Comparison of ENCODE assay signal across 23 cellular contexts in the genomic region with DNA sequence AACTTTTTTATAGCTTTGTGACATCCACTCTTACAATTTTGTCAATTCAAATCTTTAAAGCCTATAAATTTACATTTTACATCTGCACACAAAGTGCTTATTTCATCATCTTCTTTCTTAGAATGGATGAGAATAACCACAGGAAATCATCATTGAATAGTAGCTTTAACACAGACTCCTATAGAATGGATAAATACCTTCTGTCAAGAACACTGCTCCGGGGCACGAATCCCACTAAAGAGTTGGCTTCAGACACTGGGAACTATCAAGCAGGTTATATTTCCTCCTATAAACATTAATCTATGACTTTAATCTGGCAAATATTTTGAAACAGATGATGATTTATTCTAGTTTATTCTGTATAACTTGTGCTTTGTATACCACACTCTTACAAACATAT.
DNase-seq lines count a peak whose midpoint lies in the region; ATAC-seq and TF ChIP-seq lines count a peak whose summit lies in the region.
"Had no signal": no experiment of that assay in that cellular context is flagged by ENCODE, and none has a peak within 500 bp of the region (broad histone marks: within the 10 kb centered on the region; RNA-seq: fewer than 3 reads in every experiment).

No MANE protein-coding gene starts in this region.

- no peaks in the 10 kb centered on the region for H3K4me1 ChIP-seq in A673 (ENCODE audit: insufficient read depth, low read length, poor library complexity, severe bottlenecking)
- H3K4me1 ChIP-seq in DND-41 (ENCODE audit: insufficient read depth, low read length), result peaks cover 23% of the 10 kb centered on the region
- H3K4me1 ChIP-seq: BLaER1 treated with 17β-estradiol and CSF1 and Interleukin-3, amounts not matched to agents 10 nM and 100 nM; Caco-2; gastrocnemius medialis; parathyroid adenoma; right atrium auricular region had no signal

- H3K4me3 Mint-ChIP-seq in activated CD8-positive, alpha-beta T cell treated with anti-CD3 and anti-CD28 coated beads, Interleukin-2, amount 10 ng/mL, durations not matched to agents 7 days and 5 days, result no peak overlapping the region
- H3K4me3 Mint-ChIP-seq: activated CD4-positive, alpha-beta T cell treated with anti-CD3 and anti-CD28 coated beads, Interleukin-2, amount 10 ng/mL, durations not matched to agents 24 days and 14 days; activated T-cell treated with anti-CD3 and anti-CD28 coated beads, Interleukin-2, amount 50 U/mL, for 72 hours; neural crest cell; stimulated activated naive CD8-positive, alpha-beta T cell treated with anti-CD3 and anti-CD28 coated beads, Interleukin-15, amount 100 ng/mL, for 72 hours had no signal

- H3K36me3 ChIP-seq in A673 (ENCODE audit: insufficient read depth, low read length, poor library complexity, severe bottlenecking) (no peaks in the 10 kb centered on the region), DND-41 (ENCODE audit: insufficient read depth, low read length) (no peaks in the 10 kb centered on the region)
- H3K36me3 ChIP-seq: BLaER1 treated with 17β-estradiol and CSF1 and Interleukin-3, amounts not matched to agents 10 nM and 100 nM; gastrocnemius medialis; right atrium auricular region; tibial artery had no signal

- TF ChIP-seq CTCF in A673 (conservative IDR thresholded peaks at IDR 0.05; ENCODE audit: low read depth, low read length) (no peak), DND-41 (IDR thresholded peaks at IDR 0.05; ENCODE audit: borderline replicate concordance, extremely low read depth, low read length, poor library complexity, severe bottlenecking) (no peak), VCaP (conservative IDR thresholded peaks at IDR 0.05) (no peak)

- no peak overlapping the region for H2AFZ ChIP-seq in DND-41 (ENCODE audit: low read depth, low read length)

- ATAC-seq in DND-41 (ENCODE audit: insufficient read depth, low read depth) (0 out of 3 replicates have a peak, but pooled peaks have one; percentile 49), GM18517 (IDR thresholded peaks at IDR 0.05; ENCODE audit: unreplicated experiment) (no peak), HG03175 (IDR thresholded peaks at IDR 0.05; ENCODE audit: unreplicated experiment) (no peak)
- no peak for ATAC-seq in activated CD8-positive, alpha-beta T cell treated with anti-CD3 and anti-CD28 coated beads, Interleukin-2, amount 10 ng/mL, durations not matched to agents 7 days and 5 days
- ATAC-seq: activated T-cell treated with anti-CD3 and anti-CD28 coated beads, Interleukin-2, amount 50 U/mL, for 72 hours; gastrocnemius medialis; stimulated activated naive CD8-positive, alpha-beta T cell treated with anti-CD3 and anti-CD28 coated beads, Interleukin-15, amount 100 ng/mL, for 72 hours had no signal

- no peaks in the 10 kb centered on the region for H3K36me3 Mint-ChIP-seq in activated CD8-positive, alpha-beta T cell treated with anti-CD3 and anti-CD28 coated beads, Interleukin-2, amount 10 ng/mL, durations not matched to agents 7 days and 5 days (ENCODE audit: low read depth)

- POLR2A ChIA-PET in A673 (lab: Charles Lee; ENCODE audit: low non-redundant PET), result no interaction called here
- POLR2A ChIA-PET in activated CD8-positive, alpha-beta T cell treated with anti-CD3 and anti-CD28 coated beads, Interleukin-2, amount 10 ng/mL, durations not matched to agents 7 days and 5 days (lab: Charles Lee), result no interaction called here

- no TSS peak for BruUV-seq in A673 (replicated peaks; lab: Mats Ljungman, UMichigan)

- H4K20me1 ChIP-seq in DND-41 (ENCODE audit: insufficient read depth, low read length), result no peaks in the 10 kb centered on the region
- H4K20me1 ChIP-seq: BLaER1 treated with 17β-estradiol and CSF1 and Interleukin-3, amounts not matched to agents 10 nM and 100 nM had no signal

- H3K9me3 Mint-ChIP-seq in activated CD8-positive, alpha-beta T cell treated with anti-CD3 and anti-CD28 coated beads, Interleukin-2, amount 10 ng/mL, durations not matched to agents 7 days and 5 days (ENCODE audit: insufficient read depth), result no peaks in the 10 kb centered on the region
- H3K9me3 Mint-ChIP-seq: activated CD4-positive, alpha-beta T cell treated with anti-CD3 and anti-CD28 coated beads, Interleukin-2, amount 10 ng/mL, durations not matched to agents 24 days and 14 days had no signal

- no peak overlapping the region for H3K4me2 ChIP-seq in DND-41 (ENCODE audit: insufficient read depth, low read length)
- H3K4me2 ChIP-seq: BLaER1 treated with 17β-estradiol and CSF1 and Interleukin-3, amounts not matched to agents 10 nM and 100 nM; smooth muscle cell had no signal

- H3K27me3 ChIP-seq in A673 (replicated peaks; ENCODE audit: insufficient read depth, low read depth, low read length, poor library complexity) (no peaks in the 10 kb centered on the region), DND-41 (ENCODE audit: insufficient read depth, low read length, poor library complexity) (no peaks in the 10 kb centered on the region)
- H3K27me3 ChIP-seq: BLaER1 treated with 17β-estradiol and CSF1 and Interleukin-3, amounts not matched to agents 10 nM and 100 nM; gastrocnemius medialis; right atrium auricular region; tibial artery had no signal

- no peaks in the 10 kb centered on the region for H3K27me3 Mint-ChIP-seq in activated CD8-positive, alpha-beta T cell treated with anti-CD3 and anti-CD28 coated beads, Interleukin-2, amount 10 ng/mL, durations not matched to agents 7 days and 5 days (ENCODE audit: low read depth)
- H3K27me3 Mint-ChIP-seq: stimulated activated naive CD8-positive, alpha-beta T cell treated with anti-CD3 and anti-CD28 coated beads, Interleukin-15, amount 100 ng/mL, for 72 hours had no signal

- DNase-seq in A673 (ENCODE audit: low spot score) (peak; percentile 15), DND-41 (no peak), NCI-H2171 (lab: John Stamatoyannopoulos, UW) (peak; percentile 46)
- no peak for DNase-seq in activated CD8-positive, alpha-beta T cell treated with anti-CD3 and anti-CD28 coated beads, Interleukin-2, amount 10 ng/mL, durations not matched to agents 7 days and 5 days
- DNase-seq: activated CD4-positive, alpha-beta T cell treated with anti-CD3 and anti-CD28 coated beads, Interleukin-2, amount 10 ng/mL, durations not matched to agents 24 days and 14 days; activated naive CD4-positive, alpha-beta T cell treated with Interleukin-2 at 50 U/mL for 16 hours; activated T-cell treated with anti-CD3 and anti-CD28 coated beads, Interleukin-2, amount 50 U/mL, for 72 hours; Caco-2; gastrocnemius medialis; GOT3; mammary epithelial cell; stimulated activated CD4-positive, alpha-beta T cell treated with anti-CD3 and anti-CD28 coated beads, Interleukin-1b, Interleukin-23, amount 100 ng/mL, for 48 hours; stimulated activated CD8-positive, alpha-beta memory T cell treated with anti-CD3 and anti-CD28 coated beads, Interleukin-4, amount 100 ng/mL, for 48 hours; stimulated activated naive CD8-positive, alpha-beta T cell treated with anti-CD3 and anti-CD28 coated beads, Interleukin-15, amount 100 ng/mL, for 72 hours had no signal

- H3K4me3 ChIP-seq in A673 (ENCODE audit: low read depth, low read length, poor library complexity, severe bottlenecking), result no peak overlapping the region
- H3K4me3 ChIP-seq in DND-41 (ENCODE audit: low read depth in 1 of 2, low read length in 2 of 2), result no peak overlapping the region
- H3K4me3 ChIP-seq: BLaER1 treated with 17β-estradiol and CSF1 and Interleukin-3, amounts not matched to agents 10 nM and 100 nM; gastrocnemius medialis; right atrium auricular region; smooth muscle cell; tibial artery had no signal

- CTCF ChIA-PET in A673 (lab: Charles Lee), result no interaction called here
- CTCF ChIA-PET in activated CD8-positive, alpha-beta T cell treated with anti-CD3 and anti-CD28 coated beads, Interleukin-2, amount 10 ng/mL, durations not matched to agents 7 days and 5 days (lab: Charles Lee), result no interaction called here

- no peak overlapping the region for H3K9ac ChIP-seq in DND-41 (ENCODE audit: low read depth, low read length)
- H3K9ac ChIP-seq: BLaER1 treated with 17β-estradiol and CSF1 and Interleukin-3, amounts not matched to agents 10 nM and 100 nM; parathyroid adenoma had no signal

- no peaks in the 10 kb centered on the region for H3K79me2 ChIP-seq in DND-41 (ENCODE audit: insufficient read depth, low read length)
- H3K79me2 ChIP-seq: parathyroid adenoma had no signal

- intact Hi-C loops in A673 (cut with micrococcal nuclease; ENCODE audit: unreplicated experiment), result no loop called here

- no peaks in the 10 kb centered on the region for H3K9me3 ChIP-seq in A673 (ENCODE audit: low read depth, low read length, poor library complexity, severe bottlenecking)
- H3K9me3 ChIP-seq in DND-41 (ENCODE audit: insufficient read depth, low read length, severe bottlenecking), result no peaks in the 10 kb centered on the region
- H3K9me3 ChIP-seq: Caco-2, gastrocnemius medialis, right atrium auricular region, tibial artery had no signal

- H3K27ac Mint-ChIP-seq in activated CD8-positive, alpha-beta T cell treated with anti-CD3 and anti-CD28 coated beads, Interleukin-2, amount 10 ng/mL, durations not matched to agents 7 days and 5 days, result no peak overlapping the region
- H3K27ac Mint-ChIP-seq: activated CD4-positive, alpha-beta T cell treated with anti-CD3 and anti-CD28 coated beads, Interleukin-2, amount 10 ng/mL, durations not matched to agents 24 days and 14 days; activated T-cell treated with anti-CD3 and anti-CD28 coated beads, Interleukin-2, amount 50 U/mL, for 72 hours; stimulated activated naive CD8-positive, alpha-beta T cell treated with anti-CD3 and anti-CD28 coated beads, Interleukin-15, amount 100 ng/mL, for 72 hours had no signal

- H3K4me1 Mint-ChIP-seq in activated CD8-positive, alpha-beta T cell treated with anti-CD3 and anti-CD28 coated beads, Interleukin-2, amount 10 ng/mL, durations not matched to agents 7 days and 5 days (ENCODE audit: low read depth), result no peaks in the 10 kb centered on the region
- H3K4me1 Mint-ChIP-seq: activated CD4-positive, alpha-beta T cell treated with anti-CD3 and anti-CD28 coated beads, Interleukin-2, amount 10 ng/mL, durations not matched to agents 24 days and 14 days; stimulated activated naive CD8-positive, alpha-beta T cell treated with anti-CD3 and anti-CD28 coated beads, Interleukin-15, amount 100 ng/mL, for 72 hours had no signal

- peak overlapping the region; percentile 24 for H3K27ac ChIP-seq in A673 (ENCODE audit: low read depth, low read length, poor library complexity, severe bottlenecking)
- H3K27ac ChIP-seq in DND-41 (ENCODE audit: low read length), result no peak overlapping the region
- peak overlapping the region; percentile 3; the same call in 1 of the 2 replicates for H3K27ac ChIP-seq in VCaP
- H3K27ac ChIP-seq: BLaER1 treated with 17β-estradiol and CSF1 and Interleukin-3, amounts not matched to agents 10 nM and 100 nM; gastrocnemius medialis; parathyroid adenoma; right atrium auricular region; tibial artery had no signal

Comparison
In these comparisons a context has a peak if more than half of its experiments do, and no peak if none do; other contexts are left out.
1. DNase-seq: peak in A673 (single experiment) and NCI-H2171 (single experiment); none in DND-41 (single experiment) and activated CD8-positive, alpha-beta T cell treated with anti-CD3 and anti-CD28 coated beads, Interleukin-2, amount 10 ng/mL, durations not matched to agents 7 days and 5 days (single experiment).